Comparison of ENCODE assay signal across 20 cellular contexts in genomic region chr11:119468511-119468910, GRCh38. TPM values are rescaled to one million over a fixed set of nuclear protein-coding genes. Genes with fewer than 3 reads are reported as not detected.
DNase-seq lines count a peak whose midpoint lies in the region; ATAC-seq and TF ChIP-seq lines count a peak whose summit lies in the region.
"Had no signal": no experiment of that assay in that cellular context is flagged by ENCODE, and none has a peak within 500 bp of the region (broad histone marks: within the 10 kb centered on the region; RNA-seq: fewer than 3 reads in every experiment).

No MANE protein-coding gene starts in this region.

- H3K23ac ChIP-seq in neuronal stem cell (ENCODE audit: low read depth, low read length, poor library complexity) = no peak overlapping the region

- peaks cover 0 to 5% of the 10 kb centered on the region in 2 donors for H3K4me1 ChIP-seq in right atrium auricular region
- no peaks in the 10 kb centered on the region for H3K4me1 ChIP-seq in endodermal cell (ENCODE audit: control insufficient read depth, insufficient read depth, low read length)
- peaks cover 0 to 3% of the 10 kb centered on the region in 2 donors for H3K4me1 ChIP-seq in neuronal stem cell (ENCODE audit: control insufficient read depth in 2 of 2, insufficient read depth in 1 of 2, low read depth in 1 of 2, low read length in 2 of 2)
- H3K4me1 ChIP-seq in vagina = peaks cover 10% of the 10 kb centered on the region

- no peak overlapping the region for H3K4me2 ChIP-seq in neuronal stem cell (ENCODE audit: insufficient read depth, low read length, poor library complexity, severe bottlenecking)
- H3K4me2 ChIP-seq: BLaER1 had no signal

- intact Hi-C loops in Right ventricle myocardium inferior (cut with DNase I) = no loop called here
- intact Hi-C loops in vagina (cut with DNase I) = no loop called here

- no peak overlapping the region for H4K91ac ChIP-seq in neuronal stem cell (ENCODE audit: low read depth, low read length, poor library complexity)

- H3K4me1 Mint-ChIP-seq in endodermal cell = peaks cover 5% of the 10 kb centered on the region
- no peaks in the 10 kb centered on the region for H3K4me1 Mint-ChIP-seq in type B pancreatic cell (ENCODE audit: unreplicated experiment)
- H3K4me1 Mint-ChIP-seq: CD14-positive monocyte; CD4-positive, alpha-beta memory T cell had no signal

- peak overlapping the region; percentile 39 for H2BK5ac ChIP-seq in neuronal stem cell (ENCODE audit: low read length)

- peak overlapping the region; percentile 26 for H2BK120ac ChIP-seq in neuronal stem cell (ENCODE audit: low read depth, low read length)

- no peak for ATAC-seq in Right ventricle myocardium inferior
- ATAC-seq: HCT116, HepG2 had no signal

- H3K27me3 Mint-ChIP-seq in endodermal cell (ENCODE audit: insufficient read depth) (peaks cover 9% of the 10 kb centered on the region), type B pancreatic cell (peaks cover 19% of the 10 kb centered on the region)

- TF ChIP-seq CTCF in right atrium auricular region (IDR thresholded peaks at IDR 0.05) = no peak
- TF ChIP-seq CTCF in endodermal cell (conservative IDR thresholded peaks at IDR 0.05) = no peak
- no peak for TF ChIP-seq CTCF in vagina (IDR thresholded peaks at IDR 0.05)
- TF ChIP-seq CTCF in type B pancreatic cell (conservative IDR thresholded peaks at IDR 0.05) = no peak

- no peak overlapping the region for H2AFZ ChIP-seq in neuronal stem cell (ENCODE audit: low read length)
- H2AFZ ChIP-seq: GM23248 had no signal

- H3K4me3 ChIP-seq in right atrium auricular region (no peak overlapping the region), endodermal cell (ENCODE audit: low read length) (no peak overlapping the region), neuronal stem cell (ENCODE audit: low read length in 2 of 2) (no peak overlapping the region), vagina (no peak overlapping the region)
- H3K4me3 ChIP-seq: BLaER1, GM23248 had no signal

- no peak overlapping the region for H3K4ac ChIP-seq in neuronal stem cell (ENCODE audit: low read length)

- DNase-seq in right atrium auricular region (ENCODE audit: low spot score) = peak; percentile 34
- no peak for DNase-seq in Right ventricle myocardium inferior (ENCODE audit: missing footprints)
- DNase-seq in endodermal cell = peak; percentile 9
- no peak for DNase-seq in neuronal stem cell (ENCODE audit: low spot score)
- peak; percentile 64 to 74 for DNase-seq in vagina (ENCODE audit: extremely low spot score in 2 of 2)
- DNase-seq in Kasumi-1 (lab: John Stamatoyannopoulos, UW) = no peak
- no peak for DNase-seq in type B pancreatic cell (ENCODE audit: extremely low spot score, unreplicated experiment)
- no peak for DNase-seq in GM03348 (ENCODE audit: low spot score)
- DNase-seq: 8988T; CD4-positive, alpha-beta memory T cell; DMS153; DMS79; GF-D8; GM23248; H7; HFFc6 had no signal

- H3K27ac ChIP-seq in right atrium auricular region (no peak overlapping the region), endodermal cell (ENCODE audit: low read depth, low read length) (no peak overlapping the region), neuronal stem cell (replicated peaks; ENCODE audit: low read length) (no peak overlapping the region), vagina (no peak overlapping the region)
- H3K27ac ChIP-seq: BLaER1, GM23248 had no signal

- H3K27ac Mint-ChIP-seq in endodermal cell (no peak overlapping the region), type B pancreatic cell (no peak overlapping the region)
- H3K27ac Mint-ChIP-seq: CD14-positive monocyte, HFFc6 had no signal

- H3K36me3 Mint-ChIP-seq in endodermal cell (ENCODE audit: low read depth) (no peaks in the 10 kb centered on the region), type B pancreatic cell (no peaks in the 10 kb centered on the region)
- H3K36me3 Mint-ChIP-seq: CD14-positive monocyte had no signal

- H3K27me3 ChIP-seq in right atrium auricular region = no peaks in the 10 kb centered on the region
- no peaks in the 10 kb centered on the region for H3K27me3 ChIP-seq in endodermal cell (ENCODE audit: control insufficient read depth, insufficient read depth, low read length, poor library complexity, severe bottlenecking)
- H3K27me3 ChIP-seq in neuronal stem cell (ENCODE audit: control insufficient read depth in 3 of 3, insufficient read depth in 3 of 3, low read depth in 1 of 3, low read length in 3 of 3) = peaks cover 0 to 21% (median 0%) of the 10 kb centered on the region in 3 experiments
- H3K27me3 ChIP-seq in vagina = no peaks in the 10 kb centered on the region
- H3K27me3 ChIP-seq: BLaER1 had no signal

- no peaks in the 10 kb centered on the region for H3K36me3 ChIP-seq in right atrium auricular region
- no peaks in the 10 kb centered on the region for H3K36me3 ChIP-seq in endodermal cell (ENCODE audit: control insufficient read depth, insufficient read depth, low read length)
- H3K36me3 ChIP-seq in neuronal stem cell (replicated peaks in 1 of 2; ENCODE audit: control insufficient read depth in 2 of 2, insufficient read depth in 2 of 2, low read length in 2 of 2) = no peaks in the 10 kb centered on the region
- no peaks in the 10 kb centered on the region for H3K36me3 ChIP-seq in vagina
- H3K36me3 ChIP-seq: BLaER1 had no signal

- H4K8ac ChIP-seq in neuronal stem cell (ENCODE audit: low read depth, low read length) = no peak overlapping the region

- no peak overlapping the region for H2BK12ac ChIP-seq in neuronal stem cell (ENCODE audit: low read length)

- H2AK5ac ChIP-seq in neuronal stem cell (ENCODE audit: low read depth, low read length) = no peak overlapping the region

- peak overlapping the region; percentile 17 for H3K18ac ChIP-seq in neuronal stem cell (ENCODE audit: low read length)

- 79 to 82% methylated on average over 2 of the region's 2 CpGs for WGBS in endodermal cell (ENCODE audit: insufficient coverage in 1 of 2, insufficient read length in 1 of 2), 2 experiments
- WGBS in neuronal stem cell (ENCODE audit: extremely low coverage in 2 of 2, insufficient read length in 2 of 2, insufficient replicate concordance in 1 of 2), 2 donors = no CpG with 5 or more reads among the region's 2 CpGs

- no peak overlapping the region for H3K4me3 Mint-ChIP-seq in endodermal cell
- no peak overlapping the region for H3K4me3 Mint-ChIP-seq in type B pancreatic cell
- H3K4me3 Mint-ChIP-seq: CD14-positive monocyte; CD4-positive, alpha-beta memory T cell; HFFc6 had no signal

- peak overlapping the region; percentile 58 for H3K14ac ChIP-seq in neuronal stem cell (ENCODE audit: low read length)

- H3K9ac ChIP-seq in endodermal cell (ENCODE audit: extremely low read depth, low read length, poor library complexity, severe bottlenecking) = no peak overlapping the region
- no peak overlapping the region for H3K9ac ChIP-seq in neuronal stem cell (ENCODE audit: low read depth, low read length, poor library complexity)
- H3K9ac ChIP-seq: BLaER1, GM23248 had no signal

- H3K9me3 ChIP-seq in right atrium auricular region = peaks cover 0 to 37% of the 10 kb centered on the region in 2 donors
- no peaks in the 10 kb centered on the region for H3K9me3 ChIP-seq in endodermal cell (ENCODE audit: control insufficient read depth, low read length)
- no peaks in the 10 kb centered on the region for H3K9me3 ChIP-seq in neuronal stem cell (replicated peaks in 1 of 2; ENCODE audit: control insufficient read depth in 2 of 2, insufficient read depth in 1 of 2, low read depth in 1 of 2, low read length in 2 of 2)
- H3K9me3 ChIP-seq in vagina = no peaks in the 10 kb centered on the region

- no peaks in the 10 kb centered on the region for H3K9me3 Mint-ChIP-seq in endodermal cell
- peaks cover 6% of the 10 kb centered on the region for H3K9me3 Mint-ChIP-seq in type B pancreatic cell

- no peak for TF ChIP-seq POLR2A in vagina (IDR thresholded peaks at IDR 0.05)

- H3K79me1 ChIP-seq in neuronal stem cell (ENCODE audit: low read depth, low read length) = no peaks in the 10 kb centered on the region

- no peak overlapping the region for H2BK15ac ChIP-seq in neuronal stem cell (ENCODE audit: low read length)

RNA-seq across cellular contexts. Expression of gene THY1, which starts 45.5 kb away (rescaled TPM):
- total RNA-seq in right atrium auricular region = 1 to 10 TPM; 2.0 to 7.2 TPM
- 1.8 TPM for total RNA-seq in Right ventricle myocardium inferior
- total RNA-seq in endodermal cell = 10 to 100 TPM; 19.3 to 36.1 TPM
- 56.3 TPM for polyA plus RNA-seq in endodermal cell (2013, experiment 1 of 2)
- polyA plus RNA-seq in endodermal cell (2013, experiment 2 of 2) = 53.9 TPM
- polyA plus RNA-seq in neuronal stem cell (2013, experiment 1 of 2) = 85.1 TPM
- 84.3 TPM for polyA plus RNA-seq in neuronal stem cell (2013, experiment 2 of 2)
- total RNA-seq in vagina = 48.9 TPM
- 2.0 and 19.0 TPM in 2 replicates for total RNA-seq in type B pancreatic cell (ENCODE audit: low replicate concordance)
- total RNA-seq: CD4-positive, alpha-beta memory T cell; HepG2 had no signal
- polyA plus RNA-seq: CD14-positive monocyte; CD4-positive, alpha-beta memory T cell; HepG2 had no signal

Comparison
In these comparisons a context has a peak if more than half of its experiments do, and no peak if none do; other contexts are left out.
1. DNase-seq: peak in right atrium auricular region (single experiment), endodermal cell (single experiment) and vagina (2 of 2); none in Right ventricle myocardium inferior (single experiment), neuronal stem cell (single experiment), Kasumi-1 (0 of 2), type B pancreatic cell (single experiment) and GM03348 (single experiment).